8 cellular contexts compared by ENCODE assay signal in the genomic region with DNA sequence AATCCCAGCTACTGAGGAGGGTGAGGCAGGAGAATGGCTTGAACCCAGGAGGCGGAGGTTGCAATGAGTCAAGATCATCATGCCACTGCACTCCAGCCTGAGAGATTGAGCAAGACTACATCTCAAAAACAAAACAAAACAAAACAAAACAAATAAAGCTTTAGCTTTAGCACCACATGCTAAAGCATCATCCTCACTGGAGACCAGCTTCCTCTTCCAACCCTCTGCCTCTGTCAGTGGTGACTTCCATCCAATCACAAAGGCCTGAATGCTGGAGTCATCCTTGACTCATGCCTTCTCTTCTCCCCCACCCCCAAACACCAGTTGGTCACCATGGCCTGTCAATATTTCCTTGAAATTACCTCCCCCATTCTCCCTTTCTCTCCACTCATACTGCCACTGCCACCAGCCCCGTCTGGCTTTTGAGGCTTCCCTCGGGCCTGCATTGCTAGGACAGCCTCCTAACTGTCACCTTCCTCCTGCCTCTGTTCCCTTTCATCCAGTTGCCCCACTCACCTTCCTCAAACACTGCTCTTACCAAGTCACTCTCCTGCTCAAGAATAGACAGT. TPM values are rescaled to one million over a fixed set of nuclear protein-coding genes. Genes with fewer than 3 reads are reported as not detected.
DNase-seq lines count a peak whose midpoint lies in the region; TF ChIP-seq lines count a peak whose summit lies in the region.
"Had no signal": no experiment of that assay in that cellular context is flagged by ENCODE, and none has a peak within 500 bp of the region (broad histone marks: within the 10 kb centered on the region; RNA-seq: fewer than 3 reads in every experiment).

No MANE protein-coding gene starts in this region.

- H3K79me2 ChIP-seq in OCI-LY7 (ENCODE audit: insufficient read depth, low read depth, low read length), result no peaks in the 10 kb centered on the region

- no peaks in the 10 kb centered on the region for H3K9me2 ChIP-seq in OCI-LY7 (ENCODE audit: insufficient read depth, low read length)

- H4K20me1 ChIP-seq in OCI-LY7 (ENCODE audit: insufficient read depth, low read length), result no peaks in the 10 kb centered on the region

- no peaks in the 10 kb centered on the region for H3K36me3 ChIP-seq in OCI-LY7 (ENCODE audit: insufficient read depth, low read length)

- peaks cover 41% of the 10 kb centered on the region for H3K4me1 ChIP-seq in OCI-LY7 (ENCODE audit: insufficient read depth, low read length, poor library complexity, severe bottlenecking)

- no peak overlapping the region for H2AFZ ChIP-seq in OCI-LY7 (ENCODE audit: low read length)

- no peak overlapping the region for H3K4me3 Mint-ChIP-seq in mesothelial cell of epicardium

- H3K27ac ChIP-seq in caudate nucleus (ENCODE audit: low read depth, low read length), result peak overlapping the region; percentile 18
- no peak overlapping the region for H3K27ac ChIP-seq in OCI-LY7 (ENCODE audit: low read depth, low read length, poor library complexity, severe bottlenecking)

- no TSS peak for BruUV-seq in OCI-LY7 (replicated peaks; lab: Mats Ljungman, UMichigan)

- intact Hi-C loops in OCI-LY7 (cut with micrococcal nuclease; ENCODE audit: unreplicated experiment), result no loop called here

- H3K36me3 Mint-ChIP-seq in mesothelial cell of epicardium, result peaks cover 10% of the 10 kb centered on the region

- no peak overlapping the region for H3K4me3 ChIP-seq in OCI-LY7 (ENCODE audit: low read depth, low read length, poor library complexity, severe bottlenecking)

- H3K4me2 ChIP-seq in OCI-LY7 (ENCODE audit: low read length), result no peak overlapping the region

- no peaks in the 10 kb centered on the region for H3K9me3 ChIP-seq in OCI-LY7 (ENCODE audit: low read length)

- POLR2A ChIA-PET in OCI-LY7 (lab: Charles Lee), result interaction anchor here (0.7 to 0.9 kb wide), 2 partner anchors 80 to 1550 kb away, joined by 3 read pairs; no protein-coding TSS in a partner anchor

- no peak overlapping the region for H3K27ac Mint-ChIP-seq in mesothelial cell of epicardium

- DNase-seq in GDM1 (lab: John Stamatoyannopoulos, UW), result peak; percentile 35
- peak; percentile 98 for DNase-seq in MV-4-11 (lab: John Stamatoyannopoulos, UW)
- no peak for DNase-seq in caudate nucleus (lab: John Stamatoyannopoulos, UW)
- peak; percentile 90 for DNase-seq in renal cortical epithelial cell (ENCODE audit: low read depth)
- no peak for DNase-seq in NCI-H82 (lab: John Stamatoyannopoulos, UW)
- DNase-seq in mesothelial cell of epicardium (ENCODE audit: low spot score in 2 of 2, unreplicated experiment in 2 of 2), result no peak
- DNase-seq in OCI-LY7 (ENCODE audit: low spot score), result no peak
- DNase-seq: NCI-H1092 treated with DMSO at 0.1 percent for 48 hours had no signal

- H3K27me3 Mint-ChIP-seq in mesothelial cell of epicardium (ENCODE audit: low read depth), result no peaks in the 10 kb centered on the region

- CTCF ChIA-PET in OCI-LY7 (lab: Charles Lee; ENCODE audit: unreplicated experiment), result no interaction called here

- H3K9me3 Mint-ChIP-seq in mesothelial cell of epicardium, result no peaks in the 10 kb centered on the region

- TF ChIP-seq CTCF in mesothelial cell of epicardium (IDR thresholded peaks at IDR 0.05; ENCODE audit: unreplicated experiment) (no peak), OCI-LY7 (conservative IDR thresholded peaks at IDR 0.05; ENCODE audit: low read length) (no peak)

- peaks cover 51% of the 10 kb centered on the region for H3K4me1 Mint-ChIP-seq in mesothelial cell of epicardium

RNA-seq across cellular contexts. Expression of a gene that starts 1.4 kb away (rescaled TPM):
- total RNA-seq in renal cortical epithelial cell (3.0 and 10.2 TPM in 2 replicates), mesothelial cell of epicardium (30.5 to 35.4 TPM (median 34.2 TPM) in 3 replicates), OCI-LY7 (2022) (2.6 and 2.9 TPM in 2 replicates)
- total RNA-seq in OCI-LY7 (2014; rRNA removed; shearing (Covaris generic)), result 0.18 and 0.32 TPM in 2 replicates

RNA-seq across cellular contexts. Expression of a gene that starts 18.8 kb away (rescaled TPM):
- total RNA-seq in renal cortical epithelial cell (not detected in 2 replicates), mesothelial cell of epicardium (0.18 to 0.32 TPM (median 0.24 TPM) in 3 replicates), OCI-LY7 (2022) (0.18 and 0.30 TPM in 2 replicates)
- total RNA-seq in OCI-LY7 (2014; rRNA removed; shearing (Covaris generic)), result not detected in 2 replicates

RNA-seq across cellular contexts. Expression of a gene that starts 35.9 kb away (rescaled TPM):
- total RNA-seq in renal cortical epithelial cell, result 112 and 143 TPM in 2 replicates
- total RNA-seq in mesothelial cell of epicardium, result 60.7 to 71.9 TPM (median 65.3 TPM) in 3 replicates
- total RNA-seq in OCI-LY7 (2014; rRNA removed; shearing (Covaris generic)), result 0.06 and 1.0 TPM in 2 replicates
- 0.34 and 0.76 TPM in 2 replicates for total RNA-seq in OCI-LY7 (2022)

RNA-seq across cellular contexts. Expression of a gene that starts 58.2 kb away (rescaled TPM):
- total RNA-seq in renal cortical epithelial cell, result 102 and 191 TPM in 2 replicates
- total RNA-seq in mesothelial cell of epicardium, result 137 to 145 TPM (median 143 TPM) in 3 replicates
- total RNA-seq in OCI-LY7 (2014; rRNA removed; shearing (Covaris generic)), result 77.5 and 86.0 TPM in 2 replicates
- 114 and 121 TPM in 2 replicates for total RNA-seq in OCI-LY7 (2022)

Comparison
In these comparisons a context has a peak if more than half of its experiments do, and no peak if none do; other contexts are left out.
1. DNase-seq: peak in GDM1 (single experiment), MV-4-11 (single experiment) and renal cortical epithelial cell (single experiment); none in caudate nucleus (0 of 61), NCI-H82 (single experiment), mesothelial cell of epicardium (0 of 2) and OCI-LY7 (single experiment).
2. RNA of a gene that starts 35.9 kb away (total RNA-seq): 112 to 143 TPM in renal cortical epithelial cell and 60.7 to 71.9 TPM in mesothelial cell of epicardium; 0.06 to 1.0 TPM in OCI-LY7; every median in the first group is over 10 times any median in the second.